In genomic region chr2:84958135-84959044, GRCh38 we compare ENCODE assay signal across 1 cellular context.
TF ChIP-seq lines count a peak whose summit lies in the region.

No MANE protein-coding gene starts in this region.

TF ChIP-seq in A549, 52 proteins besides CTCF, POLR2A, EP300 and RAD21 (continued from another document):
- TF ChIP-seq BHLHE40 (IDR thresholded peaks at IDR 0.05; ENCODE audit: low read depth, low read length) (no peak), NFE2L2 (conservative IDR thresholded peaks at IDR 0.05; ENCODE audit: low read length) (no peak), SMC3 (IDR thresholded peaks at IDR 0.05) (0 out of 3 replicates have a peak, but pooled peaks have one; percentile 10), CEBPB (IDR thresholded peaks at IDR 0.05) (peak in 1 of 2 experiments; percentile 22; a peak in 1 of 4 replicates), CHD4 (IDR thresholded peaks at IDR 0.05; ENCODE audit: borderline replicate concordance) (no peak), FOSB (CRISPR knock-in tag; IDR thresholded peaks at IDR 0.05) (peak; percentile 58; the same call in 1 of the 2 replicates), HOXB13 (CRISPR knock-in tag; IDR thresholded peaks at IDR 0.05; ENCODE audit: low read depth) (0 out of 2 replicates have a peak, but pooled peaks have one; percentile 39), PBX3 (IDR thresholded peaks at IDR 0.05) (peak; percentile 78), ZFP36 (IDR thresholded peaks at IDR 0.05; ENCODE audit: borderline replicate concordance, partially characterized antibody) (no peak), TP53 (CRISPR knock-in tag; IDR thresholded peaks at IDR 0.05) (no peak), TFCP2L1 (CRISPR knock-in tag; IDR thresholded peaks at IDR 0.05) (no peak), MAZ (IDR thresholded peaks at IDR 0.05; ENCODE audit: borderline replicate concordance, low read depth, low read length) (no peak), REST (IDR thresholded peaks at IDR 0.05) (no peak), RCOR1 (IDR thresholded peaks at IDR 0.05; ENCODE audit: low read depth, low read length) (no peak), ATOH8 (CRISPR knock-in tag; IDR thresholded peaks at IDR 0.05; ENCODE audit: low read depth) (0 out of 2 replicates have a peak, but pooled peaks have one; percentile 66), MAX (IDR thresholded peaks at IDR 0.05) (peak; percentile 87), RFX5 (IDR thresholded peaks at IDR 0.05) (0 out of 2 replicates have a peak, but pooled peaks have one; percentile 54), PHF8 (IDR thresholded peaks at IDR 0.05; ENCODE audit: borderline replicate concordance, low read depth) (no peak), FOSL2 (IDR thresholded peaks at IDR 0.05) (peak; percentile 84), FOSL2 (CRISPR knock-in tag; IDR thresholded peaks at IDR 0.05) (peak; percentile 89), CBX2 (IDR thresholded peaks at IDR 0.05; ENCODE audit: borderline replicate concordance, low read depth) (no peak)
